1 cellular context compared by ENCODE assay signal in the genomic region with DNA sequence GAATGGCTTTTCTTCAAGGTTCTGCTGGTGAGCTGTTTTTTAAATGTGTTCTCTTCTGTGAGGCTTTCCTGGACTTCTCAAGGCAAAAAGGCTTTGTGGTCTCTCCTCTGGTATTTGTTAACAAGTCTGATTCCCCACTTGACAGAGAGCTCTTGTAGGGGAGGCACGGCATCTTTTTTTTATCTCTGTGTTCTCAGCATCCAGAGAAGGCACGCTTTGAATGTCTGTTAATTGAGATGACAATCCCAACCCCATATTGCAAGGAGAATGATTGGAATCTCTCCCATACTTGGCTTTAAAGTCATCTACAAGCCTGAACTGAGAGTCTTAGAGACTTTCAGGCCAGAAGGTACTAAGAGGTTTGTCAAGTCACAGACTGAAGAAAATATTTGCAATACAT.
TF ChIP-seq lines count a peak whose summit lies in the region.

No MANE protein-coding gene starts in this region.

TF ChIP-seq in GM12878, 131 proteins besides CTCF, POLR2A, EP300 and RAD21:
- no peak for TF ChIP-seq KDM1A (IDR thresholded peaks at IDR 0.05; ENCODE audit: borderline replicate concordance)
- TF ChIP-seq GABPA (IDR thresholded peaks at IDR 0.05; ENCODE audit: low read depth) = no peak
- TF ChIP-seq, protein P1, sequence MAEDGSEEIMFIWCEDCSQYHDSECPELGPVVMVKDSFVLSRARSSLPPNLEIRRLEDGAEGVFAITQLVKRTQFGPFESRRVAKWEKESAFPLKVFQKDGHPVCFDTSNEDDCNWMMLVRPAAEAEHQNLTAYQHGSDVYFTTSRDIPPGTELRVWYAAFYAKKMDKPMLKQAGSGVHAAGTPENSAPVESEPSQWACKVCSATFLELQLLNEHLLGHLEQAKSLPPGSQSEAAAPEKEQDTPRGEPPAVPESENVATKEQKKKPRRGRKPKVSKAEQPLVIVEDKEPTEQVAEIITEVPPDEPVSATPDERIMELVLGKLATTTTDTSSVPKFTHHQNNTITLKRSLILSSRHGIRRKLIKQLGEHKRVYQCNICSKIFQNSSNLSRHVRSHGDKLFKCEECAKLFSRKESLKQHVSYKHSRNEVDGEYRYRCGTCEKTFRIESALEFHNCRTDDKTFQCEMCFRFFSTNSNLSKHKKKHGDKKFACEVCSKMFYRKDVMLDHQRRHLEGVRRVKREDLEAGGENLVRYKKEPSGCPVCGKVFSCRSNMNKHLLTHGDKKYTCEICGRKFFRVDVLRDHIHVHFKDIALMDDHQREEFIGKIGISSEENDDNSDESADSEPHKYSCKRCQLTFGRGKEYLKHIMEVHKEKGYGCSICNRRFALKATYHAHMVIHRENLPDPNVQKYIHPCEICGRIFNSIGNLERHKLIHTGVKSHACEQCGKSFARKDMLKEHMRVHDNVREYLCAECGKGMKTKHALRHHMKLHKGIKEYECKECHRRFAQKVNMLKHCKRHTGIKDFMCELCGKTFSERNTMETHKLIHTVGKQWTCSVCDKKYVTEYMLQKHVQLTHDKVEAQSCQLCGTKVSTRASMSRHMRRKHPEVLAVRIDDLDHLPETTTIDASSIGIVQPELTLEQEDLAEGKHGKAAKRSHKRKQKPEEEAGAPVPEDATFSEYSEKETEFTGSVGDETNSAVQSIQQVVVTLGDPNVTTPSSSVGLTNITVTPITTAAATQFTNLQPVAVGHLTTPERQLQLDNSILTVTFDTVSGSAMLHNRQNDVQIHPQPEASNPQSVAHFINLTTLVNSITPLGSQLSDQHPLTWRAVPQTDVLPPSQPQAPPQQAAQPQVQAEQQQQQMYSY (CRISPR knock-in tag; IDR thresholded peaks at IDR 0.05) = no peak
- no peak for TF ChIP-seq MYC (IDR thresholded peaks at IDR 0.05; ENCODE audit: insufficient read depth, insufficient read length, insufficient replicate concordance, low read length, severe bottlenecking)
- no peak for TF ChIP-seq STAT1 (conservative IDR thresholded peaks at IDR 0.05)
- no peak for TF ChIP-seq HCFC1 (IDR thresholded peaks at IDR 0.05; ENCODE audit: low read length)
- TF ChIP-seq MTA3 (IDR thresholded peaks at IDR 0.05; ENCODE audit: borderline replicate concordance, low read length) = no peak
- no peak for TF ChIP-seq CBX3 (IDR thresholded peaks at IDR 0.05; ENCODE audit: borderline replicate concordance, low read depth)
- TF ChIP-seq HDAC6 (IDR thresholded peaks at IDR 0.05; ENCODE audit: unreplicated experiment) = no peak
- TF ChIP-seq PAX5 (IDR thresholded peaks at IDR 0.05; ENCODE audit: borderline replicate concordance, low read depth, low read length) = no peak
- TF ChIP-seq ZZZ3 (IDR thresholded peaks at IDR 0.05; ENCODE audit: control insufficient read depth, insufficient read length, low read depth) = no peak
- TF ChIP-seq CBFB (IDR thresholded peaks at IDR 0.05; ENCODE audit: low read depth) = no peak
- no peak for TF ChIP-seq CHD4 (IDR thresholded peaks at IDR 0.05)
- TF ChIP-seq MXI1 (IDR thresholded peaks at IDR 0.05; ENCODE audit: low read depth, low read length) = no peak
